Comparison of ENCODE assay signal across 8 cellular contexts in the genomic region with DNA sequence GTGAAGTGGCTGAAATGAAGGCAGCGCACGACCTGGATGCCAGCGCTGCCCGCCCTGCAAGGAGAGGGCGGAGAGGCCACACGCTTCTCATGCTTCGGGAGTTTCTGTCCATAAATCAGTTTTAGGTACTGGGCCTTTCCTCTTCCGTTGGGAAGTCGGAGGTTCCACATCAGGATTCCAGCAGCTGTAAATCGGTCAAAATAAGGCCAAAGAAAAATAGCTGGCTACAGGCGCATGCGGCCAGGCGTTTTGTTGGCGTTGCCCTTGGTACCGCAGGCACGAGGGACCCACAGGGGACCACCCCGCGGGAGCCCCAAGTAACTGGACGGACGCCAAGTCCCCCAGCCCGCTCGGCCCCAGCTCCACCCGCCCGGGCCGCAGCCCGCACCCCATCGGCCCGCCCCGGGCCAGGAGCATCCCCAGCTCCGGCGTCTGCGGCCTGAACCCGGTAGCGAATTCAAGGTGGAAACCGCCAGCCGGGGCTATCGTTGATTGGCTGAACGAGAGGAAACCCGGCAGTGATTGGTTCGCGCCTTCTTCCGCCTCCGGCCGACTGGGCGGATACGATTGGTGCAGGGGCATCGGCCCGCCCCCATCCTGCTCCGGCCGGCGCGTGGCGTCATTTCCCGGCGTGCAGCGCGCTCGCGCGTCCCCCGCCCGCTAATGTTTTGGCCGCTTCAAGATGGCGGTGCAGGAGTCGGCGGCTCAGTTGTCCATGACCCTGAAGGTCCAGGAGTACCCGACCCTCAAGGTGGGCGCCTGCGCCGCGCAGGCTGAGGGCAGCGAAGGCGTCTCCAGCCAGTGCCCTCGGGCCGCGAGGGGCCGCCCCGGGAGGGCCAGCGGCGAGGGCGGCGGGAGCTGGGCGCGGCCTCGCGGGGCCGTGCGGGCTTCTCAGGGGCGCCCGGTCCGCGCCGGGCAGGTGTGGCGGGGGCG. TPM values are rescaled to one million over a fixed set of nuclear protein-coding genes. Genes with fewer than 3 reads are reported as not detected.
DNase-seq lines count a peak whose midpoint lies in the region; ATAC-seq and TF ChIP-seq lines count a peak whose summit lies in the region.

A gene (plus strand): TSS at position 660 of the 933 bp plus-strand sequence. CDS start 23 bp downstream, at position 683.

- ATAC-seq in GM23338 (peak; percentile 93), naive B cell (ENCODE audit: low read depth in 2 of 2) (peak; percentile 97)
- ATAC-seq in stimulated activated memory B cell treated with anti-CD40 and anti-IgM and Interleukin-4, amounts not matched to agents 10 μg/mL and 1 μg/mL and 100 μg/mL, for 72 hours, result peak; percentile 99

- TF ChIP-seq CTCF in DOHH2 (IDR thresholded peaks at IDR 0.05; ENCODE audit: low read depth, low read length, poor library complexity, severe bottlenecking), result no peak
- TF ChIP-seq CTCF in GM23338 (conservative IDR thresholded peaks at IDR 0.05; ENCODE audit: low read depth in 2 of 2), result no peak

- peak; percentile 99 for DNase-seq in GM23338 (ENCODE audit: low spot score)
- peak; percentile 96 for DNase-seq in LHCN-M2 (ENCODE audit: low read depth)
- DNase-seq in RPMI8226, result peak; percentile 96
- peak; percentile 95 to 96 for DNase-seq in activated T-helper 1 cell treated with anti-CD3 and anti-CD28 coated beads, Interleukin-2, amount 50 U/mL, for 16 hours (ENCODE audit: low read depth in 1 of 2, low spot score in 1 of 2)
- DNase-seq in fibroblast of gingiva (ENCODE audit: low read depth), result peak; percentile 95
- peak; percentile 97 for DNase-seq in naive B cell

- H3K79me2 ChIP-seq in DOHH2 (ENCODE audit: control insufficient read depth, low read length) (peaks cover 51% of the 10 kb centered on the region), GM23338 (replicated peaks; ENCODE audit: insufficient read depth) (peaks cover 46% of the 10 kb centered on the region)

- H2AFZ ChIP-seq in GM23338, result peak within 1 kb of the TSS; percentile 61; the same call in 1 of the 2 replicates

- peak within 1 kb of the TSS; percentile 49 for H3K27ac ChIP-seq in DOHH2 (ENCODE audit: low read depth, low read length)
- H3K27ac ChIP-seq in GM23338 (ENCODE audit: low read depth), result peak within 1 kb of the TSS; percentile 80

- H3K9me2 ChIP-seq in DOHH2 (replicated peaks; ENCODE audit: control insufficient read depth, low read length) (no peaks in the 10 kb centered on the region), GM23338 (ENCODE audit: insufficient read depth) (0 out of 2 replicates have a peak, but pooled peaks cover 7% of the 10 kb centered on the region)

- H3K4me2 ChIP-seq in DOHH2 (ENCODE audit: low read length), result peak within 1 kb of the TSS; percentile 91
- peak within 1 kb of the TSS; percentile 99 for H3K4me2 ChIP-seq in GM23338

- H3K36me3 Mint-ChIP-seq in GM23338 (ENCODE audit: low read depth) (peaks cover 26% of the 10 kb centered on the region), naive B cell (peaks cover 0 to 8% of the 10 kb centered on the region in 2 donors)
- H3K36me3 Mint-ChIP-seq in stimulated activated memory B cell treated with anti-CD40 and anti-IgM and Interleukin-4, amounts not matched to agents 10 μg/mL and 1 μg/mL and 100 μg/mL, for 72 hours, result peaks cover 5% of the 10 kb centered on the region

- H3F3A ChIP-seq in DOHH2 (ENCODE audit: control insufficient read depth, insufficient read depth) (no peaks in the 10 kb centered on the region), GM23338 (replicated peaks; ENCODE audit: low read depth) (no peaks in the 10 kb centered on the region)

- H3K36me3 ChIP-seq in DOHH2 (ENCODE audit: control insufficient read depth, low read length), result peaks cover 25% of the 10 kb centered on the region
- H3K36me3 ChIP-seq in GM23338 (ENCODE audit: insufficient read depth), result no peaks in the 10 kb centered on the region

- H3K27me3 Mint-ChIP-seq in GM23338 (ENCODE audit: insufficient read depth, low read depth, poor library complexity) (peaks cover 9% of the 10 kb centered on the region), naive B cell (peaks cover 0 to 4% (median 0%) of the 10 kb centered on the region in 3 donors)
- H3K27me3 Mint-ChIP-seq in stimulated activated memory B cell treated with anti-CD40 and anti-IgM and Interleukin-4, amounts not matched to agents 10 μg/mL and 1 μg/mL and 100 μg/mL, for 72 hours, result no peaks in the 10 kb centered on the region

- peaks cover 40% of the 10 kb centered on the region for H3K9me3 Mint-ChIP-seq in GM23338
- peaks cover 0 to 5% (median 4%) of the 10 kb centered on the region in 7 donors for H3K9me3 Mint-ChIP-seq in naive B cell
- H3K9me3 Mint-ChIP-seq in stimulated activated memory B cell treated with anti-CD40 and anti-IgM and Interleukin-4, amounts not matched to agents 10 μg/mL and 1 μg/mL and 100 μg/mL, for 72 hours, result peaks cover 4% of the 10 kb centered on the region

- H3K27ac Mint-ChIP-seq in GM23338, result peak within 1 kb of the TSS; percentile 97
- H3K27ac Mint-ChIP-seq in naive B cell, result peak within 1 kb of the TSS; percentile 89 to 96 (median 92)
- peak within 1 kb of the TSS; percentile 86 for H3K27ac Mint-ChIP-seq in stimulated activated memory B cell treated with anti-CD40 and anti-IgM and Interleukin-4, amounts not matched to agents 10 μg/mL and 1 μg/mL and 100 μg/mL, for 72 hours

- peaks cover 35% of the 10 kb centered on the region for H3K4me1 ChIP-seq in DOHH2 (ENCODE audit: control insufficient read depth, low read length)
- H3K4me1 ChIP-seq in GM23338 (ENCODE audit: insufficient read depth), result peaks cover 21% of the 10 kb centered on the region

- peak within 1 kb of the TSS; percentile 95 for H3K4me3 ChIP-seq in DOHH2 (ENCODE audit: low read length)
- peak within 1 kb of the TSS; percentile 96 for H3K4me3 ChIP-seq in GM23338

- H3K4me1 Mint-ChIP-seq in GM23338 (peaks cover 29% of the 10 kb centered on the region), naive B cell (peaks cover 31 to 45% (median 43%) of the 10 kb centered on the region in 3 donors)
- H3K4me1 Mint-ChIP-seq in stimulated activated memory B cell treated with anti-CD40 and anti-IgM and Interleukin-4, amounts not matched to agents 10 μg/mL and 1 μg/mL and 100 μg/mL, for 72 hours, result peaks cover 48% of the 10 kb centered on the region

- H3K27me3 ChIP-seq in DOHH2 (ENCODE audit: control insufficient read depth, low read length) (no peaks in the 10 kb centered on the region), GM23338 (ENCODE audit: insufficient read depth) (no peaks in the 10 kb centered on the region)

- peak within 1 kb of the TSS; percentile 97 for H3K4me3 Mint-ChIP-seq in GM23338
- H3K4me3 Mint-ChIP-seq in naive B cell, result peak within 1 kb of the TSS; percentile 85 to 95 (median 90)
- H3K4me3 Mint-ChIP-seq in stimulated activated memory B cell treated with anti-CD40 and anti-IgM and Interleukin-4, amounts not matched to agents 10 μg/mL and 1 μg/mL and 100 μg/mL, for 72 hours, result peak within 1 kb of the TSS; percentile 93

- H3K9me3 ChIP-seq in DOHH2 (ENCODE audit: control insufficient read depth, insufficient read depth, low read length), result peaks cover 16% of the 10 kb centered on the region; the same call in 1 of the 2 replicates

- H4K20me1 ChIP-seq in DOHH2 (ENCODE audit: control insufficient read depth, insufficient read depth, low read depth, low read length) (peaks cover 22% of the 10 kb centered on the region; the same call in 1 of the 2 replicates), GM23338 (replicated peaks; ENCODE audit: insufficient read depth) (peaks cover 32% of the 10 kb centered on the region)

TF ChIP-seq in GM23338, 12 proteins besides CTCF, POLR2A, EP300 and RAD21:
- TF ChIP-seq STAT1 (IDR thresholded peaks at IDR 0.05; ENCODE audit: unreplicated experiment) (no peak), NANOG (IDR thresholded peaks at IDR 0.05; ENCODE audit: borderline replicate concordance) (no peak), POLR2AphosphoS5 (IDR thresholded peaks at IDR 0.05; ENCODE audit: low read depth) (peak; percentile 80), JUNB (IDR thresholded peaks at IDR 0.05; ENCODE audit: unreplicated experiment) (no peak), EZH2 (IDR thresholded peaks at IDR 0.05; ENCODE audit: low read depth, unreplicated experiment) (no peak), CREB1 (CRISPR knock-in tag; IDR thresholded peaks at IDR 0.05; ENCODE audit: low read depth) (peak; percentile 84)
- TF ChIP-seq, protein P1, sequence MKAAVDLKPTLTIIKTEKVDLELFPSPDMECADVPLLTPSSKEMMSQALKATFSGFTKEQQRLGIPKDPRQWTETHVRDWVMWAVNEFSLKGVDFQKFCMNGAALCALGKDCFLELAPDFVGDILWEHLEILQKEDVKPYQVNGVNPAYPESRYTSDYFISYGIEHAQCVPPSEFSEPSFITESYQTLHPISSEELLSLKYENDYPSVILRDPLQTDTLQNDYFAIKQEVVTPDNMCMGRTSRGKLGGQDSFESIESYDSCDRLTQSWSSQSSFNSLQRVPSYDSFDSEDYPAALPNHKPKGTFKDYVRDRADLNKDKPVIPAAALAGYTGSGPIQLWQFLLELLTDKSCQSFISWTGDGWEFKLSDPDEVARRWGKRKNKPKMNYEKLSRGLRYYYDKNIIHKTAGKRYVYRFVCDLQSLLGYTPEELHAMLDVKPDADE (IDR thresholded peaks at IDR 0.05), result peak; percentile 69
TF ChIP-seq in GM23338: peak in this region for 3.

RNA-seq across cellular contexts. Expression of the gene that starts here (rescaled TPM):
- total RNA-seq in GM23338 (2014; rRNA removed; shearing (Covaris generic)), result 99.0 and 120 TPM in 2 replicates
- 48.3 and 49.8 TPM in 2 replicates for polyA plus RNA-seq in GM23338 (2016; fragmentation: Nextera tagmentation; extraction: Ambion mirVana)
- 93.6 and 94.1 TPM in 2 replicates for total RNA-seq in LHCN-M2 (2014; rRNA removed)
- polyA plus RNA-seq in LHCN-M2 (2012), result 61.5 TPM
- 10 to 100 TPM; 45.7 to 72.6 (median 57.1) TPM for polyA plus RNA-seq in naive B cell (ENCODE audit: low read depth in 6 of 6)

Comparison
In these comparisons a context has a peak if more than half of its experiments do, and no peak if none do; other contexts are left out.
1. Peak in every context shown above with its lines: DNase-seq, ATAC-seq, H3K4me3 ChIP-seq and H3K27ac ChIP-seq.